ENCODE assay signal across 9 cellular contexts in genomic region chr3:129211772-129212171, GRCh38. TPM values are rescaled to one million over a fixed set of nuclear protein-coding genes. Genes with fewer than 3 reads are reported as not detected.
DNase-seq lines count a peak whose midpoint lies in the region; ATAC-seq and TF ChIP-seq lines count a peak whose summit lies in the region.
"Had no signal": no experiment of that assay in that cellular context is flagged by ENCODE, and none has a peak within 500 bp of the region (broad histone marks: within the 10 kb centered on the region; RNA-seq: fewer than 3 reads in every experiment).

No MANE protein-coding gene starts in this region.

- intact Hi-C loops in cardiac septum (cut with DNase I): no loop called here

- ATAC-seq in HG03432 (IDR thresholded peaks at IDR 0.05; ENCODE audit: unreplicated experiment): no peak

- peak; percentile 94 for DNase-seq in HPDE6-E6E7 (ENCODE audit: extremely low spot score)
- DNase-seq in RWPE1 (ENCODE audit: low spot score): peak; percentile 97
- peak; percentile 86 for DNase-seq in cardiac septum (ENCODE audit: low spot score)
- peak; percentile 78 for DNase-seq in smooth muscle cell of the brain vasculature (ENCODE audit: low read depth, low spot score)
- no peak for DNase-seq in dedifferentiated amniotic fluid mesenchymal stem cell (ENCODE audit: extremely low spot score)
- DNase-seq in stimulated activated CD4-positive, alpha-beta T cell treated with anti-CD3 and anti-CD28 coated beads, Interleukin-12 subunit alpha, Interleukin-12 subunit beta, amount 100 ng/mL, for 4 hours: no peak
- DNase-seq in GM19240 (ENCODE audit: insufficient read length, low spot score): no peak

- POLR2A ChIA-PET in RWPE1 (lab: Yijun Ruan, JAX; ENCODE audit: low non-redundant PET): no interaction called here

- CTCF ChIA-PET in RWPE1 (lab: Yijun Ruan, JAX): interaction anchor here (0.8 kb wide), 1 partner anchor 159 kb away, joined by 3 read pairs; no protein-coding TSS in a partner anchor

- peak overlapping the region; percentile 86 for H3K27ac ChIP-seq in RWPE1
- H3K27ac ChIP-seq: HL-60 had no signal

- no peak for TF ChIP-seq CTCF in RWPE1 (conservative IDR thresholded peaks at IDR 0.05; ENCODE audit: low read depth)

RNA-seq across cellular contexts. Expression of gene CNBP, which starts 28.1 kb away (rescaled TPM):
- 458 TPM for total RNA-seq in cardiac septum

RNA-seq across cellular contexts. Expression of gene COPG1, which starts 37.6 kb away (rescaled TPM):
- 122 TPM for total RNA-seq in cardiac septum

RNA-seq across cellular contexts. Expression of gene ISY1, which starts 50.9 kb away (rescaled TPM):
- total RNA-seq in cardiac septum: 23.9 TPM

Comparison
In these comparisons a context has a peak if more than half of its experiments do, and no peak if none do; other contexts are left out.
1. DNase-seq: peak in HPDE6-E6E7 (single experiment), RWPE1 (single experiment), cardiac septum (single experiment) and smooth muscle cell of the brain vasculature (single experiment); none in dedifferentiated amniotic fluid mesenchymal stem cell (single experiment), stimulated activated CD4-positive, alpha-beta T cell treated with anti-CD3 and anti-CD28 coated beads, Interleukin-12 subunit alpha, Interleukin-12 subunit beta, amount 100 ng/mL, for 4 hours (single experiment) and GM19240 (single experiment).